19 cellular contexts compared by ENCODE assay signal in genomic region chrX:23788521-23788920, GRCh38. TPM values are rescaled to one million over a fixed set of nuclear protein-coding genes. Genes with fewer than 3 reads are reported as not detected.
DNase-seq lines count a peak whose midpoint lies in the region; ATAC-seq, FAIRE-seq and TF ChIP-seq lines count a peak whose summit lies in the region.
"Had no signal": no experiment of that assay in that cellular context is flagged by ENCODE, and none has a peak within 500 bp of the region (broad histone marks: within the 10 kb centered on the region; RNA-seq: fewer than 3 reads in every experiment).

No MANE protein-coding gene starts in this region.

- CTCF ChIA-PET in A549 (lab: Yijun Ruan, JAX): interaction anchor here (1.2 to 4.7 kb wide), 2 partner anchors 11 to 114 kb away, joined by 3 to 42 read pairs; no protein-coding TSS in a partner anchor

- peak overlapping the region; percentile 80 to 84 for H3K27ac ChIP-seq in A549
- peak overlapping the region; percentile 50 for H3K27ac ChIP-seq in colonic mucosa
- H3K27ac ChIP-seq: cardiac muscle cell, gastrocnemius medialis, GM23248 had no signal

- H3K4me3 ChIP-seq in A549: no peak overlapping the region
- H3K4me3 ChIP-seq in colonic mucosa: no peak overlapping the region
- H3K4me3 ChIP-seq: cardiac muscle cell, gastrocnemius medialis, GM23248 had no signal

- TF ChIP-seq EP300 in A549 (IDR thresholded peaks at IDR 0.05): no peak

- H3K9me3 ChIP-seq in A549 (no peaks in the 10 kb centered on the region), colonic mucosa (no peaks in the 10 kb centered on the region)
- H3K9me3 ChIP-seq: gastrocnemius medialis had no signal

- H3K27me3 ChIP-seq in colonic mucosa: no peaks in the 10 kb centered on the region
- H3K27me3 ChIP-seq: cardiac muscle cell, gastrocnemius medialis had no signal

- H3K9ac ChIP-seq in colonic mucosa (ENCODE audit: low read depth in 2 of 2, low read length in 2 of 2): no peak overlapping the region
- H3K9ac ChIP-seq: GM23248 had no signal

- intact Hi-C loops in colonic mucosa (cut with DNase I): no loop called here

- no peak for TF ChIP-seq CTCF in A549 (IDR thresholded peaks at IDR 0.05)
- TF ChIP-seq CTCF in colonic mucosa (IDR thresholded peaks at IDR 0.05): no peak
- TF ChIP-seq CTCF in omental fat pad (IDR thresholded peaks at IDR 0.05): no peak

- POLR2A ChIA-PET in A549 (lab: Yijun Ruan, JAX): interaction anchor here (1.5 to 4.3 kb wide), 2 partner anchors 15 to 113 kb away, joined by 4 to 38 read pairs; no protein-coding TSS in a partner anchor

- TF ChIP-seq POLR2A in A549 (IDR thresholded peaks at IDR 0.05; ENCODE audit: low read length): no peak

- H3K36me3 ChIP-seq in colonic mucosa: no peaks in the 10 kb centered on the region
- H3K36me3 ChIP-seq: cardiac muscle cell, gastrocnemius medialis had no signal

- ATAC-seq in A549: peak; percentile 19 to 33; a peak in 4 of 6 replicates
- peak; percentile 81 for ATAC-seq in GM19043 (IDR thresholded peaks at IDR 0.05; ENCODE audit: low read depth, unreplicated experiment)
- peak; percentile 51 for ATAC-seq in HG03139 (IDR thresholded peaks at IDR 0.05; ENCODE audit: unreplicated experiment)
- ATAC-seq in left lobe of liver: no peak
- ATAC-seq in GM21526 (IDR thresholded peaks at IDR 0.05; ENCODE audit: low FRiP score, unreplicated experiment): no peak
- no peak for ATAC-seq in omental fat pad (ENCODE audit: low FRiP score)
- ATAC-seq: activated CD8-positive, alpha-beta memory T cell treated with anti-CD3 and anti-CD28 coated beads, Interleukin-2, amount 10 ng/mL, durations not matched to agents 7 days and 5 days; gastrocnemius medialis had no signal

- no peak for TF ChIP-seq RAD21 in A549 (conservative IDR thresholded peaks at IDR 0.05 in 1 of 2, IDR thresholded peaks at IDR 0.05 in 1 of 2)

- peak overlapping the region; percentile 42; the same call in 2 of the 3 replicates for H3K4me2 ChIP-seq in A549

- DNase-seq in A549 (ENCODE audit: low read depth in 1 of 2, low spot score in 1 of 2) (peak in 1 of 2 experiments; percentile 58), colonic mucosa (no peak), NCI-H1436 treated with DMSO at 0.1 percent for 48 hours (lab: John Stamatoyannopoulos, UW) (no peak), left lobe of liver (ENCODE audit: low spot score) (no peak), omental fat pad (ENCODE audit: low spot score) (no peak)
- DNase-seq: activated CD8-positive, alpha-beta memory T cell treated with anti-CD3 and anti-CD28 coated beads, Interleukin-2, amount 10 ng/mL, durations not matched to agents 7 days and 5 days; activated naive CD4-positive, alpha-beta T cell treated with anti-CD3 and anti-CD28 coated beads for 36 hours; COR-L47; gastrocnemius medialis; GM23248; mesendoderm; MV-4-11; NCI-H2171 treated with DMSO at 0.1 percent for 48 hours; occipital lobe; substantia nigra had no signal

- H3K4me1 ChIP-seq in A549 (peaks cover 23% of the 10 kb centered on the region; the same call in 2 of the 3 replicates), colonic mucosa (no peaks in the 10 kb centered on the region)

- FAIRE-seq in A549 (lab: Jason Lieb, UNC): no peak

TF ChIP-seq in A549, 52 proteins besides CTCF, POLR2A, EP300 and RAD21:
- TF ChIP-seq HMGXB4 (CRISPR knock-in tag; IDR thresholded peaks at IDR 0.05; ENCODE audit: borderline replicate concordance): no peak
- TF ChIP-seq, protein P1, sequence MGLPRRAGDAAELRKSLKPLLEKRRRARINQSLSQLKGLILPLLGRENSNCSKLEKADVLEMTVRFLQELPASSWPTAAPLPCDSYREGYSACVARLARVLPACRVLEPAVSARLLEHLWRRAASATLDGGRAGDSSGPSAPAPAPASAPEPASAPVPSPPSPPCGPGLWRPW (IDR thresholded peaks at IDR 0.05): no peak
- TF ChIP-seq MAFK (IDR thresholded peaks at IDR 0.05; ENCODE audit: partially characterized antibody): peak; percentile 28

RNA-seq across cellular contexts. Expression of gene SAT1, which starts 5.5 kb away (rescaled TPM):
- 2,314 and 3,185 TPM in 2 replicates for polyA plus RNA-seq in A549 (2011; rRNA removed)
- polyA plus RNA-seq in A549 (2012; cell fraction: cytosol; rRNA removed): 394 and 479 TPM in 2 replicates
- 830 and 1,625 TPM in 2 replicates for polyA plus RNA-seq in A549 (2012; cell fraction: nucleus; rRNA removed)
- 458 to 607 TPM (median 585 TPM) in 3 replicates for polyA plus RNA-seq in A549 (2017; fragmentation: RNase III; extraction: RNeasy Plus Mini Kit Qiagen cat#74134 plus additional on column Dnase treatment)
- polyA minus RNA-seq in A549 (2011; rRNA and poly(A)+ RNA removed): 644 and 676 TPM in 2 replicates
- total RNA-seq in colonic mucosa: 100 to 1,000 TPM; 301 to 608 TPM
- total RNA-seq in left lobe of liver: 227 TPM
- 1,000 to 10,000 TPM; 1,071 to 2,815 (median 2,155) TPM for total RNA-seq in omental fat pad

RNA-seq across cellular contexts. Expression of gene ACOT9, which starts 45.4 kb away (rescaled TPM):
- polyA plus RNA-seq in A549 (2011; rRNA removed) (83.0 and 110 TPM in 2 replicates), A549 (2017; fragmentation: RNase III; extraction: RNeasy Plus Mini Kit Qiagen cat#74134 plus additional on column Dnase treatment) (87.0 to 91.2 TPM (median 87.3 TPM) in 3 replicates)
- polyA plus RNA-seq in A549 (2012; cell fraction: cytosol; rRNA removed): 43.1 and 45.1 TPM in 2 replicates
- polyA plus RNA-seq in A549 (2012; cell fraction: nucleus; rRNA removed): 43.6 and 65.1 TPM in 2 replicates
- polyA minus RNA-seq in A549 (2011; rRNA and poly(A)+ RNA removed): 31.7 and 35.7 TPM in 2 replicates
- total RNA-seq in colonic mucosa (10 to 100 TPM; 23.6 to 26.0 TPM), left lobe of liver (11.0 TPM), omental fat pad (10 to 100 TPM; 39.0 to 65.3 (median 57.3) TPM)

Comparison
In these comparisons a context has a peak if more than half of its experiments do, and no peak if none do; other contexts are left out.
1. ATAC-seq: peak in A549 (2 of 2), GM19043 (single experiment) and HG03139 (single experiment); none in left lobe of liver (single experiment), GM21526 (single experiment) and omental fat pad (single experiment).